Comparison of ENCODE assay signal across 1 cellular context in the genomic region with DNA sequence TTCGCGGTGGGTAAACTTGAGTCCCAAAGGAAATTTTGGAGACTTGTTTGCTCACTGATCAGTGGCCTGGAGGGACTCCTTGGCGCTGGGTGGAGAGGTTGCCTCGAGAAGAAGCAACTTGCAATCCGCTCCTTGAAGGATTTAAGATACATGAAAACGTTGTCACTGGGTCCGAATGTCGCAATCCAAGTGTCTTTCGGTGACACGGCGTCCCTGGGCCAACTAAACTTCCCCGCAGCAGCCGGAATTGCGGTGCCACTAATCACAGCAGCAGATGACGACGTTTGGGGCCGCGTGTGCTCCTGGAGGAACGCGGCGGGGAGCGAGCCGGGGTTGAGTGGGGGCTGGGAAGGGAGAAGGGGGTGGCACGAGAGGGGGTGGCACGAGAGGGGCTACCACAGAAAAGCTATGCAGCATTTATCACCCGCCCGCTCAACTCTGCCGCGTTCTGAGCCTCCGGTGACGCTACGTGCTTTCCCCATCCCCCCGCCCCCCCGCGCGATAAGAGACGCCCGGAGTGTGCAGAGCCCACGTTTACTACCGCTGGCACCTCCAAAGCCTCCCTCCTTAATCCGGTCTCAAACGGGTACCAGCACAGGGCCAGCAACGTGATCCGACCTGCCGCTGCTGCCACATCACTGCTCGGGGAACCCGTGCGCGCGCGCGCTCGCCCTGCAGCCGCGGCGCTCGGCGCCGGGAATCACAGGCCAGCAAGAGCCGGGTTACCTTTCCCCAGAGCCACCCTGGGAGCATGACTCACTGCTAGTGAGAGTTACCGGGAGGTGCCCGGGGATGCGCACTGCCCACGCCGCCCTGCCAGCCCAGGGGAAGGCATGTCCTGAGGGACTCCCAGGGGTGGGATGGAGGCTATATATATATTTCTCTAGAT.
TF ChIP-seq lines count a peak whose summit lies in the region.

No MANE protein-coding gene starts in this region.

TF ChIP-seq in GM12878, 131 proteins besides CTCF, POLR2A, EP300 and RAD21 (continued from another document):
- TF ChIP-seq, protein P1, sequence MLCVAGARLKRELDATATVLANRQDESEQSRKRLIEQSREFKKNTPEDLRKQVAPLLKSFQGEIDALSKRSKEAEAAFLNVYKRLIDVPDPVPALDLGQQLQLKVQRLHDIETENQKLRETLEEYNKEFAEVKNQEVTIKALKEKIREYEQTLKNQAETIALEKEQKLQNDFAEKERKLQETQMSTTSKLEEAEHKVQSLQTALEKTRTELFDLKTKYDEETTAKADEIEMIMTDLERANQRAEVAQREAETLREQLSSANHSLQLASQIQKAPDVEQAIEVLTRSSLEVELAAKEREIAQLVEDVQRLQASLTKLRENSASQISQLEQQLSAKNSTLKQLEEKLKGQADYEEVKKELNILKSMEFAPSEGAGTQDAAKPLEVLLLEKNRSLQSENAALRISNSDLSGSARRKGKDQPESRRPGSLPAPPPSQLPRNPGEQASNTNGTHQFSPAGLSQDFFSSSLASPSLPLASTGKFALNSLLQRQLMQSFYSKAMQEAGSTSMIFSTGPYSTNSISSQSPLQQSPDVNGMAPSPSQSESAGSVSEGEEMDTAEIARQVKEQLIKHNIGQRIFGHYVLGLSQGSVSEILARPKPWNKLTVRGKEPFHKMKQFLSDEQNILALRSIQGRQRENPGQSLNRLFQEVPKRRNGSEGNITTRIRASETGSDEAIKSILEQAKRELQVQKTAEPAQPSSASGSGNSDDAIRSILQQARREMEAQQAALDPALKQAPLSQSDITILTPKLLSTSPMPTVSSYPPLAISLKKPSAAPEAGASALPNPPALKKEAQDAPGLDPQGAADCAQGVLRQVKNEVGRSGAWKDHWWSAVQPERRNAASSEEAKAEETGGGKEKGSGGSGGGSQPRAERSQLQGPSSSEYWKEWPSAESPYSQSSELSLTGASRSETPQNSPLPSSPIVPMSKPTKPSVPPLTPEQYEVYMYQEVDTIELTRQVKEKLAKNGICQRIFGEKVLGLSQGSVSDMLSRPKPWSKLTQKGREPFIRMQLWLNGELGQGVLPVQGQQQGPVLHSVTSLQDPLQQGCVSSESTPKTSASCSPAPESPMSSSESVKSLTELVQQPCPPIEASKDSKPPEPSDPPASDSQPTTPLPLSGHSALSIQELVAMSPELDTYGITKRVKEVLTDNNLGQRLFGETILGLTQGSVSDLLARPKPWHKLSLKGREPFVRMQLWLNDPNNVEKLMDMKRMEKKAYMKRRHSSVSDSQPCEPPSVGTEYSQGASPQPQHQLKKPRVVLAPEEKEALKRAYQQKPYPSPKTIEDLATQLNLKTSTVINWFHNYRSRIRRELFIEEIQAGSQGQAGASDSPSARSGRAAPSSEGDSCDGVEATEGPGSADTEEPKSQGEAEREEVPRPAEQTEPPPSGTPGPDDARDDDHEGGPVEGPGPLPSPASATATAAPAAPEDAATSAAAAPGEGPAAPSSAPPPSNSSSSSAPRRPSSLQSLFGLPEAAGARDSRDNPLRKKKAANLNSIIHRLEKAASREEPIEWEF (IDR thresholded peaks at IDR 0.05; ENCODE audit: insufficient replicate concordance, low read depth, low read length), result no peak
- TF ChIP-seq CEBPB (IDR thresholded peaks at IDR 0.05; ENCODE audit: borderline replicate concordance in 1 of 2, low read depth in 2 of 2, low read length in 2 of 2) (no peak), BHLHE40 (IDR thresholded peaks at IDR 0.05; ENCODE audit: borderline replicate concordance in 1 of 2, low read depth in 2 of 2, low read length in 1 of 2) (peak in 1 of 2 experiments; percentile 50; a peak in 2 of 4 replicates), SIX5 (IDR thresholded peaks at IDR 0.05; ENCODE audit: low read depth, low read length, severe bottlenecking) (no peak), IKZF1 (conservative IDR thresholded peaks at IDR 0.05) (peak; percentile 33)
- TF ChIP-seq, protein P2, sequence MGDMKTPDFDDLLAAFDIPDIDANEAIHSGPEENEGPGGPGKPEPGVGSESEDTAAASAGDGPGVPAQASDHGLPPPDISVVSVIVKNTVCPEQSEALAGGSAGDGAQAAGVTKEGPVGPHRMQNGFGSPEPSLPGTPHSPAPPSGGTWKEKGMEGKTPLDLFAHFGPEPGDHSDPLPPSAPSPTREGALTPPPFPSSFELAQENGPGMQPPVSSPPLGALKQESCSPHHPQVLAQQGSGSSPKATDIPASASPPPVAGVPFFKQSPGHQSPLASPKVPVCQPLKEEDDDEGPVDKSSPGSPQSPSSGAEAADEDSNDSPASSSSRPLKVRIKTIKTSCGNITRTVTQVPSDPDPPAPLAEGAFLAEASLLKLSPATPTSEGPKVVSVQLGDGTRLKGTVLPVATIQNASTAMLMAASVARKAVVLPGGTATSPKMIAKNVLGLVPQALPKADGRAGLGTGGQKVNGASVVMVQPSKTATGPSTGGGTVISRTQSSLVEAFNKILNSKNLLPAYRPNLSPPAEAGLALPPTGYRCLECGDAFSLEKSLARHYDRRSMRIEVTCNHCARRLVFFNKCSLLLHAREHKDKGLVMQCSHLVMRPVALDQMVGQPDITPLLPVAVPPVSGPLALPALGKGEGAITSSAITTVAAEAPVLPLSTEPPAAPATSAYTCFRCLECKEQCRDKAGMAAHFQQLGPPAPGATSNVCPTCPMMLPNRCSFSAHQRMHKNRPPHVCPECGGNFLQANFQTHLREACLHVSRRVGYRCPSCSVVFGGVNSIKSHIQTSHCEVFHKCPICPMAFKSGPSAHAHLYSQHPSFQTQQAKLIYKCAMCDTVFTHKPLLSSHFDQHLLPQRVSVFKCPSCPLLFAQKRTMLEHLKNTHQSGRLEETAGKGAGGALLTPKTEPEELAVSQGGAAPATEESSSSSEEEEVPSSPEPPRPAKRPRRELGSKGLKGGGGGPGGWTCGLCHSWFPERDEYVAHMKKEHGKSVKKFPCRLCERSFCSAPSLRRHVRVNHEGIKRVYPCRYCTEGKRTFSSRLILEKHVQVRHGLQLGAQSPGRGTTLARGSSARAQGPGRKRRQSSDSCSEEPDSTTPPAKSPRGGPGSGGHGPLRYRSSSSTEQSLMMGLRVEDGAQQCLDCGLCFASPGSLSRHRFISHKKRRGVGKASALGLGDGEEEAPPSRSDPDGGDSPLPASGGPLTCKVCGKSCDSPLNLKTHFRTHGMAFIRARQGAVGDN (IDR thresholded peaks at IDR 0.05), result 0 out of 2 replicates have a peak, but pooled peaks have one; percentile 32
- TF ChIP-seq, protein P3, sequence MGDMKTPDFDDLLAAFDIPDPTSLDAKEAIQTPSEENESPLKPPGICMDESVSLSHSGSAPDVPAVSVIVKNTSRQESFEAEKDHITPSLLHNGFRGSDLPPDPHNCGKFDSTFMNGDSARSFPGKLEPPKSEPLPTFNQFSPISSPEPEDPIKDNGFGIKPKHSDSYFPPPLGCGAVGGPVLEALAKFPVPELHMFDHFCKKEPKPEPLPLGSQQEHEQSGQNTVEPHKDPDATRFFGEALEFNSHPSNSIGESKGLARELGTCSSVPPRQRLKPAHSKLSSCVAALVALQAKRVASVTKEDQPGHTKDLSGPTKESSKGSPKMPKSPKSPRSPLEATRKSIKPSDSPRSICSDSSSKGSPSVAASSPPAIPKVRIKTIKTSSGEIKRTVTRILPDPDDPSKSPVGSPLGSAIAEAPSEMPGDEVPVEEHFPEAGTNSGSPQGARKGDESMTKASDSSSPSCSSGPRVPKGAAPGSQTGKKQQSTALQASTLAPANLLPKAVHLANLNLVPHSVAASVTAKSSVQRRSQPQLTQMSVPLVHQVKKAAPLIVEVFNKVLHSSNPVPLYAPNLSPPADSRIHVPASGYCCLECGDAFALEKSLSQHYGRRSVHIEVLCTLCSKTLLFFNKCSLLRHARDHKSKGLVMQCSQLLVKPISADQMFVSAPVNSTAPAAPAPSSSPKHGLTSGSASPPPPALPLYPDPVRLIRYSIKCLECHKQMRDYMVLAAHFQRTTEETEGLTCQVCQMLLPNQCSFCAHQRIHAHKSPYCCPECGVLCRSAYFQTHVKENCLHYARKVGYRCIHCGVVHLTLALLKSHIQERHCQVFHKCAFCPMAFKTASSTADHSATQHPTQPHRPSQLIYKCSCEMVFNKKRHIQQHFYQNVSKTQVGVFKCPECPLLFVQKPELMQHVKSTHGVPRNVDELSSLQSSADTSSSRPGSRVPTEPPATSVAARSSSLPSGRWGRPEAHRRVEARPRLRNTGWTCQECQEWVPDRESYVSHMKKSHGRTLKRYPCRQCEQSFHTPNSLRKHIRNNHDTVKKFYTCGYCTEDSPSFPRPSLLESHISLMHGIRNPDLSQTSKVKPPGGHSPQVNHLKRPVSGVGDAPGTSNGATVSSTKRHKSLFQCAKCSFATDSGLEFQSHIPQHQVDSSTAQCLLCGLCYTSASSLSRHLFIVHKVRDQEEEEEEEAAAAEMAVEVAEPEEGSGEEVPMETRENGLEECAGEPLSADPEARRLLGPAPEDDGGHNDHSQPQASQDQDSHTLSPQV (IDR thresholded peaks at IDR 0.05), result no peak
TF ChIP-seq in GM12878: peak in this region for 3.
